Comparison of ENCODE assay signal across 20 cellular contexts in genomic region chr22:42862045-42862734, GRCh38. TPM values are rescaled to one million over a fixed set of nuclear protein-coding genes. Genes with fewer than 3 reads are reported as not detected.
DNase-seq lines count a peak whose midpoint lies in the region; ATAC-seq and TF ChIP-seq lines count a peak whose summit lies in the region.
"Had no signal": no experiment of that assay in that cellular context is flagged by ENCODE, and none has a peak within 500 bp of the region (broad histone marks: within the 10 kb centered on the region; RNA-seq: fewer than 3 reads in every experiment).

No MANE protein-coding gene starts in this region.

- no peaks in the 10 kb centered on the region for H3K27me3 Mint-ChIP-seq in IgD-negative memory B cell
- no peaks in the 10 kb centered on the region for H3K27me3 Mint-ChIP-seq in neural progenitor cell (ENCODE audit: insufficient read depth, low read depth)

- H4K20me1 ChIP-seq in BLaER1 treated with 17β-estradiol and CSF1 and Interleukin-3, amounts not matched to agents 10 nM and 100 nM, result peaks cover 0 to 7% (median 0%) of the 10 kb centered on the region in 11 experiments; a peak in 2 of 22 replicates
- H4K20me1 ChIP-seq in neural progenitor cell (ENCODE audit: low read depth), result no peaks in the 10 kb centered on the region

- H3K4me3 ChIP-seq in BLaER1 treated with 17β-estradiol and CSF1 and Interleukin-3, amounts not matched to agents 10 nM and 100 nM, result no peak overlapping the region
- H3K4me3 ChIP-seq in brain microvascular endothelial cell (ENCODE audit: low read depth, low read length) (no peak overlapping the region), neural progenitor cell (no peak overlapping the region)
- H3K4me3 ChIP-seq: dorsolateral prefrontal cortex, gastrocnemius medialis, psoas muscle, SK-N-MC had no signal

- H2AFZ ChIP-seq in neural progenitor cell (replicated peaks), result no peak overlapping the region

- H3K27me3 ChIP-seq in BLaER1 treated with 17β-estradiol and CSF1 and Interleukin-3, amounts not matched to agents 10 nM and 100 nM, result no peaks in the 10 kb centered on the region
- H3K27me3 ChIP-seq in brain microvascular endothelial cell (replicated peaks) (no peaks in the 10 kb centered on the region), neural progenitor cell (peaks cover 14% of the 10 kb centered on the region)
- H3K27me3 ChIP-seq: dorsolateral prefrontal cortex, gastrocnemius medialis had no signal

- TF ChIP-seq CTCF in brain microvascular endothelial cell (IDR thresholded peaks at IDR 0.05; ENCODE audit: low read depth, low read length, missing control alignments) (no peak), neural progenitor cell (IDR thresholded peaks at IDR 0.05) (no peak)

- H3K4me1 ChIP-seq in BLaER1 treated with 17β-estradiol and CSF1 and Interleukin-3, amounts not matched to agents 10 nM and 100 nM, result peaks cover 47 to 74% (median 66%) of the 10 kb centered on the region in 10 experiments
- H3K4me1 ChIP-seq in neural progenitor cell, result no peaks in the 10 kb centered on the region

- in situ Hi-C loops in brain microvascular endothelial cell (cut with HindIII; ENCODE audit: low pct_ligation_motif_present, low sequenced_read_pairs), result no loop called here

- H3K4me1 Mint-ChIP-seq in IgD-negative memory B cell, result peaks cover 14 to 22% (median 21%) of the 10 kb centered on the region in 3 donors
- H3K4me1 Mint-ChIP-seq in neural progenitor cell, result peaks cover 6% of the 10 kb centered on the region

- peaks cover 0 to 44% (median 21%) of the 10 kb centered on the region in 11 experiments; a peak in 20 of 22 replicates for H3K9me3 ChIP-seq in BLaER1 treated with 17β-estradiol and CSF1 and Interleukin-3, amounts not matched to agents 10 nM and 100 nM (replicated peaks in 1 of 11)
- H3K9me3 ChIP-seq in neural progenitor cell (ENCODE audit: low read depth), result no peaks in the 10 kb centered on the region
- H3K9me3 ChIP-seq: gastrocnemius medialis, psoas muscle had no signal

- DNase-seq in brain microvascular endothelial cell (peak; percentile 60), neural progenitor cell (ENCODE audit: low spot score) (no peak), NCI-H69 (lab: John Stamatoyannopoulos, UW) (no peak), NAMALWA (ENCODE audit: low spot score) (no peak)
- DNase-seq: activated CD4-positive, CD25-positive, alpha-beta regulatory T cell; activated CD8-positive, alpha-beta memory T cell treated with anti-CD3 and anti-CD28 coated beads, Interleukin-2, amount 50 U/mL, for 48 hours; amygdala; dorsolateral prefrontal cortex; gastrocnemius medialis; Karpas-422; kidney; NCI-H1930; NCI-H774; psoas muscle; stimulated activated CD4-positive, alpha-beta T cell treated with anti-CD3 and anti-CD28 coated beads, Interleukin-2, amount 100 ng/mL, for 24 hours had no signal

- peak overlapping the region in 10 of 11 experiments; percentile 59 to 85 (median 74); a peak in 14 of 22 replicates for H3K4me2 ChIP-seq in BLaER1 treated with 17β-estradiol and CSF1 and Interleukin-3, amounts not matched to agents 10 nM and 100 nM
- no peak overlapping the region for H3K4me2 ChIP-seq in neural progenitor cell

- peaks cover 11% of the 10 kb centered on the region for H3F3A ChIP-seq in neural progenitor cell (ENCODE audit: low read depth)

- H3K27ac ChIP-seq in BLaER1 treated with 17β-estradiol and CSF1 and Interleukin-3, amounts not matched to agents 10 nM and 100 nM, result peak overlapping the region in 9 of 11 experiments; percentile 6 to 78 (median 65); a peak in 13 of 22 replicates
- H3K27ac ChIP-seq in brain microvascular endothelial cell (peak overlapping the region; percentile 91), neural progenitor cell (no peak overlapping the region)
- H3K27ac ChIP-seq: dorsolateral prefrontal cortex, psoas muscle, SK-N-MC had no signal

- H3K9me3 Mint-ChIP-seq in IgD-negative memory B cell (peaks cover 0 to 4% (median 2%) of the 10 kb centered on the region in 3 donors), neural progenitor cell (no peaks in the 10 kb centered on the region)

- ATAC-seq in HG03039 (IDR thresholded peaks at IDR 0.05; ENCODE audit: unreplicated experiment), result no peak
- no peak for ATAC-seq in GM21526 (IDR thresholded peaks at IDR 0.05; ENCODE audit: low FRiP score, unreplicated experiment)
- ATAC-seq: gastrocnemius medialis, psoas muscle had no signal

- H3K79me2 ChIP-seq in neural progenitor cell (ENCODE audit: low read depth), result no peaks in the 10 kb centered on the region

- H3K36me3 ChIP-seq in BLaER1 treated with 17β-estradiol and CSF1 and Interleukin-3, amounts not matched to agents 10 nM and 100 nM, result peaks cover 0 to 12% (median 0%) of the 10 kb centered on the region in 11 experiments; a peak in 2 of 22 replicates
- H3K36me3 ChIP-seq in brain microvascular endothelial cell (replicated peaks), result no peaks in the 10 kb centered on the region
- no peaks in the 10 kb centered on the region for H3K36me3 ChIP-seq in neural progenitor cell
- H3K36me3 ChIP-seq: gastrocnemius medialis had no signal

- H3K27ac Mint-ChIP-seq in IgD-negative memory B cell, result no peak overlapping the region
- peak overlapping the region; percentile 61 for H3K27ac Mint-ChIP-seq in neural progenitor cell

- H3K36me3 Mint-ChIP-seq in IgD-negative memory B cell (peaks cover 2% of the 10 kb centered on the region), neural progenitor cell (peaks cover 2% of the 10 kb centered on the region)

- peak overlapping the region in 1 of 11 experiments; percentile 70; a peak in 1 of 22 replicates for H3K9ac ChIP-seq in BLaER1 treated with 17β-estradiol and CSF1 and Interleukin-3, amounts not matched to agents 10 nM and 100 nM
- no peak overlapping the region for H3K9ac ChIP-seq in neural progenitor cell

- H3K4me3 Mint-ChIP-seq in IgD-negative memory B cell (peak overlapping the region in 3 of 4 donors; percentile 13 to 47 (median 25)), neural progenitor cell (no peak overlapping the region)

RNA-seq across cellular contexts. Expression of gene ARFGAP3, which starts 5.1 kb away (rescaled TPM):
- polyA plus RNA-seq in IgD-negative memory B cell, result 25.5 TPM
- total RNA-seq in neural progenitor cell (ENCODE audit: low replicate concordance), result 41.3 and 53.9 TPM in 2 replicates
